In the genomic region with DNA sequence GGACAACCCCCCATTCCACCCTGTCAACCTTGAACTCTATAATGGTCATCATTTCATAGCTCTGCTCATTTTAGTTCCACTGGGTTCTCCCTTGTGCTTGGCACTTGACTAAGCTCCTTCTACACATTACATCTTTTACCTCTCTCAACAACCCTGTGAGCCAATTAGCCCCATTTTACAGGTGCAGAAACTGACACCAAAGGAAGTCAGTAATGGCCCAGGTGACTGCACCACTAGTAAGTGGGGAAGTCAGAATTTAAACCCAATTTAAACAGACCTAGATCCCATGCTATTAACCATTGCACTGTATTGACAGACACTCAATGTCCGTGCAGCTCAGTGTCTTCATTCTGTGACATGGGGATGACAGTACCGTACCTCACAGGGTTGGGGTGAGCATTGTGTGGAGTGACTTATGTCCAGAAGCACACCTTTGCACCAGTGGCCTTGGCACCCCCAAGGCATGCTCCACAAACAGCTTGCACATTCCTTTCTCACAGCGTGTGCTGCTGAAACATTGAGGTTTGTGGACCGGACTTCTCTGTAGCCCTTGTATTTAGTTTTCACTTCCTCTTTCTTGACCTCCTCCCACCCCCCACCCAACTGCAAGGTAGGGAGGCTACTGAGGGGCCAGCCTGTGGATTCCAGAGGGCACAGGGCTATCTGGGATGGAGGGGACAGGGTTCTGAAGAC, we compare ENCODE assay signal across 8 cellular contexts. TPM values are rescaled to one million over a fixed set of nuclear protein-coding genes. Genes with fewer than 3 reads are reported as not detected.
DNase-seq lines count a peak whose midpoint lies in the region; ATAC-seq, FAIRE-seq and TF ChIP-seq lines count a peak whose summit lies in the region.

No MANE protein-coding gene starts in this region.

- peak; percentile 35 for ATAC-seq in GM18909 (IDR thresholded peaks at IDR 0.05; ENCODE audit: poor library complexity, unreplicated experiment)
- peak; percentile 37 for ATAC-seq in HG03521 (IDR thresholded peaks at IDR 0.05; ENCODE audit: unreplicated experiment)
- ATAC-seq in GM18520 (IDR thresholded peaks at IDR 0.05; ENCODE audit: unreplicated experiment), result no peak

- no peaks in the 10 kb centered on the region for H4K20me1 ChIP-seq in PC-9 (ENCODE audit: insufficient read depth)

- POLR2A ChIA-PET in PC-9 (lab: Charles Lee; ENCODE audit: unreplicated experiment), result interaction anchor here (1.3 kb wide), 1 partner anchor 23 kb away, joined by 6 read pairs; the partner anchor contains the start of gene IRF1

- DNase-seq in AML-193 (lab: John Stamatoyannopoulos, UW) (peak; percentile 52 to 53), amniotic epithelial cell (ENCODE audit: low read depth) (peak; percentile 30), PC-9 (no peak), activated gamma-delta T cell treated with Interleukin-2 at 50 U/mL for 16 hours (no peak), H54 (ENCODE audit: insufficient read length, low spot score) (no peak)

- TF ChIP-seq CTCF in PC-9 (conservative IDR thresholded peaks at IDR 0.05), result no peak

- no peak overlapping the region for H3K27ac ChIP-seq in PC-9

- no peak for TF ChIP-seq POLR2A in H54 (IDR thresholded peaks at IDR 0.05; ENCODE audit: low read depth, low read length)

- no peaks in the 10 kb centered on the region for H3K36me3 ChIP-seq in PC-9 (ENCODE audit: low read depth)

- no peaks in the 10 kb centered on the region for H3K9me2 ChIP-seq in PC-9 (ENCODE audit: insufficient read depth)

- no peaks in the 10 kb centered on the region for H3K27me3 ChIP-seq in PC-9 (ENCODE audit: insufficient read depth, low read depth)

- intact Hi-C loops in PC-9 (cut with micrococcal nuclease; ENCODE audit: unreplicated experiment), result loop anchor here (2.0 kb wide), 1 partner anchor 29 kb away; no protein-coding TSS in a partner anchor

- H3K9me3 ChIP-seq in PC-9 (ENCODE audit: insufficient read depth, low read depth), result no peaks in the 10 kb centered on the region

- no peak overlapping the region for H3K4me3 ChIP-seq in PC-9

- no peaks in the 10 kb centered on the region for H3K79me2 ChIP-seq in PC-9 (ENCODE audit: low read depth)

- peaks cover 29% of the 10 kb centered on the region for H3K4me1 ChIP-seq in PC-9 (replicated peaks; ENCODE audit: insufficient read depth)

- no peaks in the 10 kb centered on the region for H3F3A ChIP-seq in PC-9 (ENCODE audit: insufficient read depth, low read depth)

- BruUV-seq in PC-9 (replicated peaks; lab: Mats Ljungman, UMichigan), result no TSS peak

- no peak overlapping the region for H2AFZ ChIP-seq in PC-9

- CTCF ChIA-PET in PC-9 (lab: Charles Lee), result interaction anchor here (0.7 to 2.0 kb wide), 3 partner anchors 17 to 80 kb away, joined by 3 to 7 read pairs (median 3); partner anchors contain the start of gene IRF1

- no peak overlapping the region for H3K4me2 ChIP-seq in PC-9

- FAIRE-seq in H54 (lab: Jason Lieb, UNC), result no peak

RNA-seq across cellular contexts. Expression of gene IRF1, which starts 23.1 kb away (rescaled TPM):
- 27.1 and 38.9 TPM in 2 replicates for total RNA-seq in PC-9 (2021)

Comparison
In these comparisons a context has a peak if more than half of its experiments do, and no peak if none do; other contexts are left out.
1. DNase-seq: peak in AML-193 (2 of 2) and amniotic epithelial cell (single experiment); none in PC-9 (0 of 2), activated gamma-delta T cell treated with Interleukin-2 at 50 U/mL for 16 hours (single experiment) and H54 (single experiment).